ENCODE assay signal across 22 cellular contexts in genomic region chr20:62732356-62732755, GRCh38. TPM values are rescaled to one million over a fixed set of nuclear protein-coding genes. Genes with fewer than 3 reads are reported as not detected.
A peak's percentile ranks its signal among the peaks of the same experiment; 100 is the strongest.
DNase-seq lines count a peak whose midpoint lies in the region; ATAC-seq and TF ChIP-seq lines count a peak whose summit lies in the region.
"Had no signal": no experiment of that assay in that cellular context is flagged by ENCODE, and none has a peak within 500 bp of the region (broad histone marks: within the 10 kb centered on the region; RNA-seq: fewer than 3 reads in every experiment).

No MANE protein-coding gene starts in this region.

- intact Hi-C loops in A673 (cut with micrococcal nuclease; ENCODE audit: unreplicated experiment), result no loop called here
- intact Hi-C loops in CD14-positive monocyte (cut with micrococcal nuclease), result loop anchor here in 1 of 2 donors (2.0 to 5.0 kb wide), 2 partner anchors 22 to 55 kb away; no protein-coding TSS in a partner anchor
- intact Hi-C loops in activated T-helper 1 cell treated with anti-CD3 and anti-CD28 coated beads, Interleukin-12 subunit alpha, Interleukin-12 subunit beta, Interleukin-2, Interleukin-4 antibody, amounts not matched to agents 30 ng/mL and 10 ng/mL and 1 ng/mL, durations not matched to agents 14 hours and 24 hours and 36 hours (cut with micrococcal nuclease), result no loop called here

- ATAC-seq in GM19324 (IDR thresholded peaks at IDR 0.05; ENCODE audit: low FRiP score, unreplicated experiment), result no peak
- ATAC-seq: left colon, sciatic nerve had no signal

- H3F3A ChIP-seq in SK-N-SH (replicated peaks; ENCODE audit: insufficient read depth), result no peaks in the 10 kb centered on the region

- DNase-seq in A673 (ENCODE audit: low spot score) (no peak), CD14-positive monocyte (ENCODE audit: low spot score) (peak; percentile 47), NOMO-1 (lab: John Stamatoyannopoulos, UW; ENCODE audit: unreplicated experiment in 2 of 2) (peak; percentile 50 to 71), SK-N-SH (no peak), DMS79 treated with DMSO at 0.1 percent for 48 hours (lab: John Stamatoyannopoulos, UW) (no peak)
- no peak for DNase-seq in activated T-helper 1 cell treated with anti-CD3 and anti-CD28 coated beads, Interleukin-12 subunit alpha, Interleukin-12 subunit beta, Interleukin-2, Interleukin-4 antibody, amounts not matched to agents 30 ng/mL and 10 ng/mL and 1 ng/mL, durations not matched to agents 14 hours and 24 hours and 36 hours (ENCODE audit: low spot score)
- DNase-seq: activated CD4-positive, alpha-beta T cell treated with anti-CD3 and anti-CD28 coated beads, Interleukin-2, amount 50 U/mL, for 4 hours; activated CD8-positive, alpha-beta memory T cell treated with anti-CD3 and anti-CD28 coated beads, Interleukin-2, amount 50 U/mL, for 48 hours; activated effector memory CD4-positive, alpha-beta T cell treated with Interleukin-2 at 50 U/mL for 16 hours; cerebellar nuclear complex; GOT3; hypothalamus; immature natural killer cell; IMR-90; NCI-H2029; stimulated activated CD4-positive, alpha-beta T cell treated with anti-CD3 and anti-CD28 coated beads, Interleukin-12 subunit alpha, Interleukin-12 subunit beta, amount 100 ng/mL, for 4 hours; stimulated activated CD4-positive, alpha-beta T cell treated with anti-CD3 and anti-CD28 coated beads, Interleukin-4, amount 100 ng/mL, for 1 hour; T1000 had no signal

- H3K9me2 ChIP-seq in SK-N-SH, result no peaks in the 10 kb centered on the region

- H3K4me3 Mint-ChIP-seq in CD14-positive monocyte, result no peak overlapping the region
- H3K4me3 Mint-ChIP-seq in activated T-helper 1 cell treated with anti-CD3 and anti-CD28 coated beads, Interleukin-12 subunit alpha, Interleukin-12 subunit beta, Interleukin-2, Interleukin-4 antibody, amounts not matched to agents 30 ng/mL and 10 ng/mL and 1 ng/mL, durations not matched to agents 14 hours and 24 hours and 36 hours, result no peak overlapping the region
- H3K4me3 Mint-ChIP-seq: immature natural killer cell had no signal

- TF ChIP-seq CTCF in A673 (conservative IDR thresholded peaks at IDR 0.05; ENCODE audit: low read depth, low read length) (no peak), CD14-positive monocyte (IDR thresholded peaks at IDR 0.05) (no peak), SK-N-SH (IDR thresholded peaks at IDR 0.05) (no peak)

- H3K4me1 ChIP-seq in A673 (ENCODE audit: insufficient read depth, low read length, poor library complexity, severe bottlenecking) (peaks cover 43% of the 10 kb centered on the region), SK-N-SH (ENCODE audit: control insufficient read depth in 1 of 2, insufficient read depth in 2 of 2, low read depth in 1 of 2, low read length in 1 of 2) (no peaks in the 10 kb centered on the region; a peak in 1 of 4 replicates)

- no peaks in the 10 kb centered on the region for H3K9me3 ChIP-seq in A673 (ENCODE audit: low read depth, low read length, poor library complexity, severe bottlenecking)
- H3K9me3 ChIP-seq in SK-N-SH, result no peaks in the 10 kb centered on the region

- H3K36me3 ChIP-seq in A673 (ENCODE audit: insufficient read depth, low read length, poor library complexity, severe bottlenecking), result no peaks in the 10 kb centered on the region
- H3K36me3 ChIP-seq in SK-N-SH (replicated peaks in 1 of 2; ENCODE audit: control insufficient read depth in 1 of 2, insufficient read depth in 2 of 2, low read length in 1 of 2), result no peaks in the 10 kb centered on the region

- peaks cover 87% of the 10 kb centered on the region for H3K4me1 Mint-ChIP-seq in CD14-positive monocyte
- H3K4me1 Mint-ChIP-seq in activated T-helper 1 cell treated with anti-CD3 and anti-CD28 coated beads, Interleukin-12 subunit alpha, Interleukin-12 subunit beta, Interleukin-2, Interleukin-4 antibody, amounts not matched to agents 30 ng/mL and 10 ng/mL and 1 ng/mL, durations not matched to agents 14 hours and 24 hours and 36 hours (ENCODE audit: low read depth), result peaks cover 25% of the 10 kb centered on the region

- H3K27me3 ChIP-seq in A673 (replicated peaks; ENCODE audit: insufficient read depth, low read depth, low read length, poor library complexity) (no peaks in the 10 kb centered on the region), SK-N-SH (ENCODE audit: insufficient read depth) (no peaks in the 10 kb centered on the region)

- 91% methylated on average over 9 of the region's 9 CpGs for WGBS in SK-N-SH (ENCODE audit: low lambda C conversion rate)

- H3K9me3 Mint-ChIP-seq in CD14-positive monocyte, result no peaks in the 10 kb centered on the region
- no peaks in the 10 kb centered on the region for H3K9me3 Mint-ChIP-seq in activated T-helper 1 cell treated with anti-CD3 and anti-CD28 coated beads, Interleukin-12 subunit alpha, Interleukin-12 subunit beta, Interleukin-2, Interleukin-4 antibody, amounts not matched to agents 30 ng/mL and 10 ng/mL and 1 ng/mL, durations not matched to agents 14 hours and 24 hours and 36 hours
- H3K9me3 Mint-ChIP-seq: immature natural killer cell had no signal

- no peaks in the 10 kb centered on the region for H3K79me2 ChIP-seq in SK-N-SH (ENCODE audit: insufficient read depth)

- H4K20me1 ChIP-seq in SK-N-SH (ENCODE audit: insufficient read depth), result no peaks in the 10 kb centered on the region

- no peak overlapping the region for H3K4me2 ChIP-seq in SK-N-SH

- peak overlapping the region; percentile 19 for H3K27ac ChIP-seq in A673 (ENCODE audit: low read depth, low read length, poor library complexity, severe bottlenecking)
- H3K27ac ChIP-seq in SK-N-SH (ENCODE audit: low read depth in 2 of 2, low read length in 1 of 2), result no peak overlapping the region
- H3K27ac ChIP-seq: dorsolateral prefrontal cortex had no signal

- CTCF ChIA-PET in A673 (lab: Charles Lee) (no interaction called here), SK-N-SH (lab: Yijun Ruan, JAX) (interaction anchor here (4.2 kb wide), 1 partner anchor 59 kb away, joined by 17 read pairs; no protein-coding TSS in a partner anchor)

- BruUV-seq in A673 (replicated peaks; lab: Mats Ljungman, UMichigan), result TSS peak; percentile 20

- peak overlapping the region in 5 of 7 donors; percentile 33 to 91 (median 57) for H3K27ac Mint-ChIP-seq in CD14-positive monocyte
- H3K27ac Mint-ChIP-seq in activated T-helper 1 cell treated with anti-CD3 and anti-CD28 coated beads, Interleukin-12 subunit alpha, Interleukin-12 subunit beta, Interleukin-2, Interleukin-4 antibody, amounts not matched to agents 30 ng/mL and 10 ng/mL and 1 ng/mL, durations not matched to agents 14 hours and 24 hours and 36 hours, result peak overlapping the region; percentile 27
- H3K27ac Mint-ChIP-seq: immature natural killer cell had no signal

- H3K9ac ChIP-seq in SK-N-SH, result no peak overlapping the region

- H3K36me3 Mint-ChIP-seq in CD14-positive monocyte, result peaks cover 7 to 16% of the 10 kb centered on the region in 2 donors
- H3K36me3 Mint-ChIP-seq in activated T-helper 1 cell treated with anti-CD3 and anti-CD28 coated beads, Interleukin-12 subunit alpha, Interleukin-12 subunit beta, Interleukin-2, Interleukin-4 antibody, amounts not matched to agents 30 ng/mL and 10 ng/mL and 1 ng/mL, durations not matched to agents 14 hours and 24 hours and 36 hours (ENCODE audit: low read depth), result no peaks in the 10 kb centered on the region
- H3K36me3 Mint-ChIP-seq: immature natural killer cell had no signal

- no peak overlapping the region for H3K4me3 ChIP-seq in A673 (ENCODE audit: low read depth, low read length, poor library complexity, severe bottlenecking)
- no peak overlapping the region for H3K4me3 ChIP-seq in SK-N-SH (ENCODE audit: low read depth in 2 of 2, low read length in 1 of 2)
- H3K4me3 ChIP-seq: dorsolateral prefrontal cortex had no signal

- TF ChIP-seq RAD21 in SK-N-SH (IDR thresholded peaks at IDR 0.05; ENCODE audit: low read length), result no peak

- H2AFZ ChIP-seq in SK-N-SH (ENCODE audit: low read depth), result no peak overlapping the region

- TF ChIP-seq EP300 in SK-N-SH (IDR thresholded peaks at IDR 0.05; ENCODE audit: borderline replicate concordance in 1 of 2, low read depth in 1 of 2, low read length in 1 of 2), result no peak

- H3K27me3 Mint-ChIP-seq in CD14-positive monocyte (ENCODE audit: low read depth in 3 of 3), result peaks cover under 1 to 6% (median 1%) of the 10 kb centered on the region in 3 donors
- peaks cover 20% of the 10 kb centered on the region for H3K27me3 Mint-ChIP-seq in activated T-helper 1 cell treated with anti-CD3 and anti-CD28 coated beads, Interleukin-12 subunit alpha, Interleukin-12 subunit beta, Interleukin-2, Interleukin-4 antibody, amounts not matched to agents 30 ng/mL and 10 ng/mL and 1 ng/mL, durations not matched to agents 14 hours and 24 hours and 36 hours (ENCODE audit: insufficient read depth)

- POLR2A ChIA-PET in A673 (lab: Charles Lee; ENCODE audit: low non-redundant PET), result no interaction called here
- POLR2A ChIA-PET in SK-N-SH (lab: Yijun Ruan, JAX), result no interaction called here

TF ChIP-seq in SK-N-SH, 30 proteins besides CTCF, POLR2A, EP300 and RAD21 (continues in another document):
- TF ChIP-seq RCOR1 (IDR thresholded peaks at IDR 0.05; ENCODE audit: low read length), result no peak
- no peak for TF ChIP-seq NRF1 (IDR thresholded peaks at IDR 0.05; ENCODE audit: low read depth, low read length)
- TF ChIP-seq NFIC (IDR thresholded peaks at IDR 0.05; ENCODE audit: borderline replicate concordance), result no peak
- no peak for TF ChIP-seq SMC3 (IDR thresholded peaks at IDR 0.05; ENCODE audit: low read depth, low read length)
- no peak for TF ChIP-seq EZH2phosphoT487 (IDR thresholded peaks at IDR 0.05; ENCODE audit: borderline replicate concordance, low read depth)

RNA-seq across cellular contexts. Expression of gene NTSR1, which starts 23.7 kb away (rescaled TPM):
- 8.7 and 15.9 TPM in 2 replicates for total RNA-seq in A673 (2021)
- polyA plus RNA-seq in CD14-positive monocyte, result under 1 TPM; 0.35 to 0.40 TPM
- not detected in 2 replicates for total RNA-seq in activated T-helper 1 cell treated with anti-CD3 and anti-CD28 coated beads, Interleukin-12 subunit alpha, Interleukin-12 subunit beta, Interleukin-2, Interleukin-4 antibody, amounts not matched to agents 30 ng/mL and 10 ng/mL and 1 ng/mL, durations not matched to agents 14 hours and 24 hours and 36 hours
- 3.1 and 8.2 TPM in 2 replicates for polyA plus RNA-seq in SK-N-SH (2012; rRNA removed)
- polyA plus RNA-seq in SK-N-SH (2012; cell fraction: cytosol; rRNA removed), result 2.1 and 4.3 TPM in 2 replicates
- 6.4 and 11.3 TPM in 2 replicates for polyA plus RNA-seq in SK-N-SH (2012; cell fraction: nucleus; rRNA removed)
- polyA plus RNA-seq: immature natural killer cell had no signal

Comparison
In these comparisons a context has a peak if more than half of its experiments do, and no peak if none do; other contexts are left out.
1. DNase-seq: peak in CD14-positive monocyte (single experiment) and NOMO-1 (2 of 2); none in A673 (single experiment), activated T-helper 1 cell treated with anti-CD3 and anti-CD28 coated beads, Interleukin-12 subunit alpha, Interleukin-12 subunit beta, Interleukin-2, Interleukin-4 antibody, amounts not matched to agents 30 ng/mL and 10 ng/mL and 1 ng/mL, durations not matched to agents 14 hours and 24 hours and 36 hours (single experiment), SK-N-SH (single experiment) and DMS79 treated with DMSO at 0.1 percent for 48 hours (single experiment).